ENCODE assay signal across 1 cellular context in the genomic region with DNA sequence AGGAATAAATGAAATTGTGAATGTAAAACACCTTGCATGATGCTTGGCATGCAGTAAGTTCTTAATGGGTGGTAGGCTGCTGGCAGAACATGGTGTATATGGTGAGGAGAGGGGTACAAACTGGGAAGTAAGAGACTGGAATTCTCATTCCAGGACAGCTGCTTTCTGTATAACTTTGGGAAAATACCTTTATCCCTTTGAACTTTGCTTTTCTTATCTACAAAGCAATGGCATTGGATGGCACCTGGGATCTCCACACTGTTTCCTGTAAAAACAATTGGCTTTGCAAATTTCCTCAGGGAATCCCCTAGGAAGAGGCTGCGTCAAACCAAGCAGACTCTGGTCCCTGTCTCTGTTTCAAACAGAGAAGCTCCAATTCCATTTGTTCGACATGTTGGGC.
TF ChIP-seq lines count a peak whose summit lies in the region.

No MANE protein-coding gene starts in this region.

TF ChIP-seq in GM23338, 12 proteins besides CTCF, POLR2A, EP300 and RAD21 (continued from another document):
- TF ChIP-seq, protein P1, sequence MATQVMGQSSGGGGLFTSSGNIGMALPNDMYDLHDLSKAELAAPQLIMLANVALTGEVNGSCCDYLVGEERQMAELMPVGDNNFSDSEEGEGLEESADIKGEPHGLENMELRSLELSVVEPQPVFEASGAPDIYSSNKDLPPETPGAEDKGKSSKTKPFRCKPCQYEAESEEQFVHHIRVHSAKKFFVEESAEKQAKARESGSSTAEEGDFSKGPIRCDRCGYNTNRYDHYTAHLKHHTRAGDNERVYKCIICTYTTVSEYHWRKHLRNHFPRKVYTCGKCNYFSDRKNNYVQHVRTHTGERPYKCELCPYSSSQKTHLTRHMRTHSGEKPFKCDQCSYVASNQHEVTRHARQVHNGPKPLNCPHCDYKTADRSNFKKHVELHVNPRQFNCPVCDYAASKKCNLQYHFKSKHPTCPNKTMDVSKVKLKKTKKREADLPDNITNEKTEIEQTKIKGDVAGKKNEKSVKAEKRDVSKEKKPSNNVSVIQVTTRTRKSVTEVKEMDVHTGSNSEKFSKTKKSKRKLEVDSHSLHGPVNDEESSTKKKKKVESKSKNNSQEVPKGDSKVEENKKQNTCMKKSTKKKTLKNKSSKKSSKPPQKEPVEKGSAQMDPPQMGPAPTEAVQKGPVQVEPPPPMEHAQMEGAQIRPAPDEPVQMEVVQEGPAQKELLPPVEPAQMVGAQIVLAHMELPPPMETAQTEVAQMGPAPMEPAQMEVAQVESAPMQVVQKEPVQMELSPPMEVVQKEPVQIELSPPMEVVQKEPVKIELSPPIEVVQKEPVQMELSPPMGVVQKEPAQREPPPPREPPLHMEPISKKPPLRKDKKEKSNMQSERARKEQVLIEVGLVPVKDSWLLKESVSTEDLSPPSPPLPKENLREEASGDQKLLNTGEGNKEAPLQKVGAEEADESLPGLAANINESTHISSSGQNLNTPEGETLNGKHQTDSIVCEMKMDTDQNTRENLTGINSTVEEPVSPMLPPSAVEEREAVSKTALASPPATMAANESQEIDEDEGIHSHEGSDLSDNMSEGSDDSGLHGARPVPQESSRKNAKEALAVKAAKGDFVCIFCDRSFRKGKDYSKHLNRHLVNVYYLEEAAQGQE (IDR thresholded peaks at IDR 0.05; ENCODE audit: unreplicated experiment) = no peak
- TF ChIP-seq CREB1 (CRISPR knock-in tag; IDR thresholded peaks at IDR 0.05; ENCODE audit: low read depth) (no peak), STAT1 (IDR thresholded peaks at IDR 0.05; ENCODE audit: unreplicated experiment) (no peak), EZH2 (IDR thresholded peaks at IDR 0.05; ENCODE audit: low read depth, unreplicated experiment) (no peak), ZNF331 (CRISPR knock-in tag; IDR thresholded peaks at IDR 0.05; ENCODE audit: low read depth) (no peak), ZNF114 (CRISPR knock-in tag; IDR thresholded peaks at IDR 0.05) (no peak)
